In genomic region chr16:85010931-85011845, GRCh38 we compare ENCODE assay signal across 8 cellular contexts. TPM values are rescaled to one million over a fixed set of nuclear protein-coding genes. Genes with fewer than 3 reads are reported as not detected.
A peak's percentile ranks its signal among the peaks of the same experiment; 100 is the strongest.
DNase-seq lines count a peak whose midpoint lies in the region; ATAC-seq, FAIRE-seq and TF ChIP-seq lines count a peak whose summit lies in the region.

A gene with protein sequence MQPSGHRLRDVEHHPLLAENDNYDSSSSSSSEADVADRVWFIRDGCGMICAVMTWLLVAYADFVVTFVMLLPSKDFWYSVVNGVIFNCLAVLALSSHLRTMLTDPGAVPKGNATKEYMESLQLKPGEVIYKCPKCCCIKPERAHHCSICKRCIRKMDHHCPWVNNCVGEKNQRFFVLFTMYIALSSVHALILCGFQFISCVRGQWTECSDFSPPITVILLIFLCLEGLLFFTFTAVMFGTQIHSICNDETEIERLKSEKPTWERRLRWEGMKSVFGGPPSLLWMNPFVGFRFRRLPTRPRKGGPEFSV (minus strand): TSS chr16:85011535. CDS start chr16:84990618, 20,917 bp downstream.

- no peaks in the 10 kb centered on the region for H3K9me3 Mint-ChIP-seq in CD4-positive, alpha-beta T cell

- 2% methylated on average over 36 of the region's 86 CpGs; no CpG with 5 or more reads in 1 of the 2 experiments for WGBS in H1 (ENCODE audit: extremely low coverage in 1 of 2, insufficient coverage in 1 of 2, insufficient read length in 1 of 2, insufficient replicate concordance in 2 of 2, low coverage in 1 of 2, low lambda C conversion rate in 2 of 2, missing lambda C conversion rate in 1 of 2), 2 experiments

- peak within 1 kb of the TSS; percentile 90; the same call in 1 of the 2 replicates for H3K18ac ChIP-seq in H1 (ENCODE audit: extremely low read depth, low read length)

- H3K36me3 Mint-ChIP-seq in CD4-positive, alpha-beta T cell (ENCODE audit: low read depth) = peaks cover 29% of the 10 kb centered on the region

- H4K20me1 ChIP-seq in H1 (replicated peaks in 1 of 2; ENCODE audit: control insufficient read depth in 1 of 2, insufficient read depth in 2 of 2, low read length in 2 of 2) = peaks cover 4 to 7% of the 10 kb centered on the region in 2 experiments

- peak within 1 kb of the TSS; percentile 86 to 97 (median 93) for H3K4me3 ChIP-seq in H1 (ENCODE audit: extremely low read depth in 1 of 4, insufficient read depth in 2 of 4, low read depth in 3 of 4, low read length in 4 of 4)

- H2AFZ ChIP-seq in H1 (ENCODE audit: low read length) = peak within 1 kb of the TSS; percentile 82

- peaks cover 9% of the 10 kb centered on the region for H3K79me1 ChIP-seq in H1 (ENCODE audit: low read depth, low read length)

- H3K4me1 ChIP-seq in H1 (replicated peaks in 1 of 4; ENCODE audit: control insufficient read depth in 3 of 4, insufficient read depth in 4 of 4, low read length in 3 of 4) = peaks cover 0 to 4% (median 0%) of the 10 kb centered on the region in 4 experiments; a peak in 3 of 7 replicates

- H3K9ac ChIP-seq in H1 (replicated peaks in 1 of 4; ENCODE audit: extremely low read depth in 1 of 4, low read depth in 3 of 4, low read length in 3 of 4) = peak within 1 kb of the TSS; percentile 75 to 86 (median 81)

- peak; percentile 25 for TF ChIP-seq CTCF in CD4-positive, alpha-beta T cell (IDR thresholded peaks at IDR 0.05)
- no peak for TF ChIP-seq CTCF in H1 (IDR thresholded peaks at IDR 0.05; ENCODE audit: control extremely low read depth in 1 of 3, insufficient read depth in 1 of 3, low read depth in 1 of 3, low read length in 3 of 3)

- peak within 1 kb of the TSS; percentile 69 for H3K56ac ChIP-seq in H1 (replicated peaks; ENCODE audit: insufficient read length, low read depth, low read length)

- H3K27ac ChIP-seq in CD4-positive, alpha-beta T cell (ENCODE audit: low read depth, low read length) = peak within 1 kb of the TSS; percentile 94
- peak within 1 kb of the TSS; percentile 86; the same call in 1 of the 2 replicates for H3K27ac ChIP-seq in H1 (ENCODE audit: low read depth, low read length)

- no peak within 1 kb of the TSS for H3K14ac ChIP-seq in H1 (ENCODE audit: insufficient read length)

- no peak within 1 kb of the TSS for H3K23ac ChIP-seq in H1 (ENCODE audit: insufficient read length)

- H3K27me3 ChIP-seq in CD4-positive, alpha-beta T cell (ENCODE audit: control insufficient read depth, insufficient read depth, low read length) = no peaks in the 10 kb centered on the region
- no peaks in the 10 kb centered on the region for H3K27me3 ChIP-seq in H1 (replicated peaks in 1 of 4; ENCODE audit: control insufficient read depth in 3 of 4, extremely low read depth in 1 of 4, insufficient read depth in 3 of 4, low read length in 3 of 4)

- H2AK5ac ChIP-seq in H1 (ENCODE audit: low read depth, low read length) = 0 out of 2 replicates have a peak within 1 kb of the TSS, but pooled peaks have one; percentile 39

- H3K36me3 ChIP-seq in H1 (ENCODE audit: control insufficient read depth in 2 of 4, insufficient read depth in 4 of 4, low read length in 3 of 4) = no peaks in the 10 kb centered on the region

- no peak; a peak in 1 of 3 replicates for TF ChIP-seq EP300 in H1 (IDR thresholded peaks at IDR 0.05; ENCODE audit: borderline replicate concordance in 1 of 2, low read depth in 2 of 2, low read length in 2 of 2)

- no peak for FAIRE-seq in H1 (lab: Jason Lieb, UNC)

- H2BK12ac ChIP-seq in H1 (ENCODE audit: low read depth, low read length) = no peak within 1 kb of the TSS

- no peak within 1 kb of the TSS for H2BK20ac ChIP-seq in H1 (ENCODE audit: low read length)

- H2BK120ac ChIP-seq in H1 (replicated peaks; ENCODE audit: low read depth, low read length) = peak within 1 kb of the TSS; percentile 96

- peaks cover 10% of the 10 kb centered on the region; the same call in 1 of the 2 replicates for H3K23me2 ChIP-seq in H1 (ENCODE audit: low read depth, low read length)

- peak within 1 kb of the TSS; percentile 92 for H4K8ac ChIP-seq in H1 (ENCODE audit: extremely low read depth, insufficient read depth, low read length)

- CTCF ChIA-PET in CD4-positive, alpha-beta T cell (lab: Charles Lee) = interaction anchor here (0.7 to 4.0 kb wide), 8 partner anchors 11 to 824 kb away, joined by 3 to 37 read pairs (median 4); partner anchors contain the start of genes KIAA0513 and TAF1C
- CTCF ChIA-PET in H1 (lab: Charles Lee; ENCODE audit: partially characterized antibody) = interaction anchor here (1.0 to 2.7 kb wide), 9 partner anchors 9 to 265 kb away, joined by 3 to 10 read pairs (median 4); partner anchors contain the start of gene KIAA0513

- peak within 1 kb of the TSS; percentile 82 to 93 for H3K4me2 ChIP-seq in H1 (ENCODE audit: insufficient read depth in 1 of 2, low read depth in 2 of 2, low read length in 2 of 2)

- ATAC-seq in CD4-positive, alpha-beta T cell (ENCODE audit: poor library complexity) = peak; percentile 93
- peak; percentile 89 for ATAC-seq in GM19372 (IDR thresholded peaks at IDR 0.05; ENCODE audit: low read depth, unreplicated experiment)
- peak; percentile 87 for ATAC-seq in HG03521 (IDR thresholded peaks at IDR 0.05; ENCODE audit: unreplicated experiment)

- no peak within 1 kb of the TSS for H2BK15ac ChIP-seq in H1 (ENCODE audit: low read length)

- no peak for TF ChIP-seq RAD21 in H1 (IDR thresholded peaks at IDR 0.05 in 1 of 2, conservative IDR thresholded peaks at IDR 0.05 in 1 of 2; ENCODE audit: low read depth in 2 of 2, low read length in 2 of 2)

- H2BK5ac ChIP-seq in H1 (ENCODE audit: low read depth, low read length) = no peak within 1 kb of the TSS; the same call in none of the 2 replicates

- H3K4me1 Mint-ChIP-seq in CD4-positive, alpha-beta T cell (ENCODE audit: low read depth) = peaks cover 54% of the 10 kb centered on the region

- peaks cover 10 to 37% of the 10 kb centered on the region in 2 experiments for H3K79me2 ChIP-seq in H1 (ENCODE audit: control insufficient read depth in 1 of 2, insufficient read depth in 2 of 2, low read length in 2 of 2)

- H4K91ac ChIP-seq in H1 (replicated peaks; ENCODE audit: insufficient read length, low read length) = peak within 1 kb of the TSS; percentile 85

- intact Hi-C loops in CD4-positive, alpha-beta T cell (cut with DNase I, micrococcal nuclease) = loop anchor here (1.0 to 10.0 kb wide), 8 partner anchors 15 to 896 kb away; partner anchors contain the start of genes COX4I1 (in 1 of the 2), EMC8 (in 1 of the 2) and MBTPS1 (in 1 of the 2)

- TF ChIP-seq POLR2A in H1 (IDR thresholded peaks at IDR 0.05; ENCODE audit: control extremely low read depth in 1 of 2, low read depth in 2 of 2, low read length in 2 of 2) = peak in 1 of 2 experiments; percentile 82; a peak in 2 of 3 replicates

- peak; percentile 75 to 87 (median 78) for DNase-seq in CD4-positive, alpha-beta T cell
- DNase-seq in NOMO-1 treated with DMSO at 0.1 percent for 48 hours (lab: John Stamatoyannopoulos, UW; ENCODE audit: unreplicated experiment) = peak; percentile 80
- peak; percentile 70 to 75 (median 73) for DNase-seq in activated CD8-positive, alpha-beta memory T cell treated with anti-CD3 and anti-CD28 coated beads for 48 hours (ENCODE audit: low read depth in 2 of 3, low spot score in 2 of 3)
- peak; percentile 46 to 89 for DNase-seq in H1 (ENCODE audit: low read depth in 1 of 2, low spot score in 2 of 2)
- peak; percentile 97 for DNase-seq in mesenteric fat pad (ENCODE audit: low spot score)
- peak; percentile 77 for DNase-seq in stimulated activated CD8-positive, alpha-beta memory T cell treated with anti-CD3 and anti-CD28 coated beads, Interleukin-15, amount 100 ng/mL, for 24 hours (ENCODE audit: low read depth)

- peak within 1 kb of the TSS; percentile 96 for H3K4ac ChIP-seq in H1 (replicated peaks; ENCODE audit: insufficient read length, low read depth, low read length)

- POLR2A ChIA-PET in CD4-positive, alpha-beta T cell (lab: Charles Lee) = interaction anchor here (1.1 to 2.8 kb wide), 9 partner anchors 16 to 93 kb away, joined by 3 to 23 read pairs (median 8); partner anchors contain the start of gene KIAA0513
- POLR2A ChIA-PET in H1 (lab: Charles Lee; ENCODE audit: partially characterized antibody) = interaction anchor here (0.7 to 2.3 kb wide), 6 partner anchors 9 to 35 kb away, joined by 3 to 12 read pairs (median 6); partner anchors contain the start of gene KIAA0513

- H3K27ac Mint-ChIP-seq in CD4-positive, alpha-beta T cell = peak within 1 kb of the TSS; percentile 96

- H4K5ac ChIP-seq in H1 (ENCODE audit: insufficient read length, low read depth, low read length) = peak within 1 kb of the TSS; percentile 94

- H3K4me3 Mint-ChIP-seq in CD4-positive, alpha-beta T cell = peak within 1 kb of the TSS; percentile 99

- H3K9me3 ChIP-seq in CD4-positive, alpha-beta T cell (ENCODE audit: control insufficient read depth, low read length) = no peaks in the 10 kb centered on the region
- no peaks in the 10 kb centered on the region for H3K9me3 ChIP-seq in H1 (ENCODE audit: insufficient read depth in 2 of 2, low read depth in 1 of 2, low read length in 1 of 2)

- H3K27me3 Mint-ChIP-seq in CD4-positive, alpha-beta T cell = no peaks in the 10 kb centered on the region

TF ChIP-seq in H1, 55 proteins besides CTCF, POLR2A, EP300 and RAD21 (continues in another document):
- TF ChIP-seq BACH1 (IDR thresholded peaks at IDR 0.05; ENCODE audit: low read length) (no peak; the same call in 1 of the 2 replicates), FOSL1 (IDR thresholded peaks at IDR 0.05; ENCODE audit: insufficient read depth, low read depth, low read length) (no peak), GTF2F1 (IDR thresholded peaks at IDR 0.05; ENCODE audit: borderline replicate concordance, low read depth, low read length) (no peak), JUN (IDR thresholded peaks at IDR 0.05; ENCODE audit: low read depth, low read length) (no peak), HDAC6 (IDR thresholded peaks at IDR 0.05; ENCODE audit: low read depth, low read length) (no peak), RBBP5 (IDR thresholded peaks at IDR 0.05; ENCODE audit: borderline replicate concordance, low read depth, low read length) (0 out of 2 replicates have a peak, but pooled peaks have one; percentile 59), RFX5 (IDR thresholded peaks at IDR 0.05; ENCODE audit: borderline replicate concordance, low read depth, low read length) (no peak)

RNA-seq across cellular contexts. Expression of the gene that starts here (rescaled TPM):
- 10 to 100 TPM; 39.8 to 44.6 TPM for total RNA-seq in CD4-positive, alpha-beta T cell
- 40.5 and 43.5 TPM in 2 replicates for total RNA-seq in H1 (2021; fragmentation: NEBNext Ultra II Directional; extraction: Animal tissue kit (Norgen Biotek cat#: 25700))
- 56.3 and 125 TPM in 2 replicates for polyA plus RNA-seq in H1 (2011; rRNA removed)
- 45.4 TPM for polyA plus RNA-seq in H1 (2011; cell fraction: cytosol; rRNA removed)
- 67.9 TPM for polyA plus RNA-seq in H1 (2011; cell fraction: nucleus; rRNA removed)
- polyA plus RNA-seq in H1 (2012, experiment 1 of 2) = 28.9 to 38.4 TPM (median 30.3 TPM) in 4 replicates
- polyA plus RNA-seq in H1 (2012, experiment 2 of 2) = 19.1 TPM
- polyA plus RNA-seq in H1 (2013, experiment 1 of 2) = 31.1 TPM
- polyA plus RNA-seq in H1 (2013, experiment 2 of 2) = 32.2 TPM
- 46.1 and 48.2 TPM in 2 replicates for polyA minus RNA-seq in H1 (2011; rRNA and poly(A)+ RNA removed)
- 21.2 TPM for polyA minus RNA-seq in H1 (2011; cell fraction: cytosol; rRNA and poly(A)+ RNA removed)
- 19.7 TPM for polyA minus RNA-seq in H1 (2011; cell fraction: nucleus; rRNA and poly(A)+ RNA removed)
- total RNA-seq in mesenteric fat pad = 45.6 TPM

Comparison
In these comparisons a context has a peak if more than half of its experiments do, and no peak if none do; other contexts are left out.
1. Peak in every context shown above with its lines: DNase-seq, ATAC-seq, H3K4me3 ChIP-seq and H3K27ac ChIP-seq.